Comparison of ENCODE assay signal across 8 cellular contexts in genomic region chr16:29202025-29202632, GRCh38.
DNase-seq lines count a peak whose midpoint lies in the region; ATAC-seq, FAIRE-seq and TF ChIP-seq lines count a peak whose summit lies in the region.
"Not testable (repeated sequence)": the region's sequence is repeated elsewhere in the genome, so short reads cannot be mapped to it uniquely, and the experiment has no call there.

No MANE protein-coding gene starts in this region.

- H3K27me3 Mint-ChIP-seq in H9 (ENCODE audit: low read depth), result peaks cover 56% of the 10 kb centered on the region
- H3K27me3 Mint-ChIP-seq in astrocyte (ENCODE audit: low read depth, unreplicated experiment), result peaks cover 12% of the 10 kb centered on the region
- not testable (repeated sequence) for H3K27me3 Mint-ChIP-seq in osteocyte (ENCODE audit: unreplicated experiment)

- not testable (repeated sequence) for H3K4ac ChIP-seq in H9 (ENCODE audit: low read depth, low read length)

- TF ChIP-seq CTCF in H9 (conservative IDR thresholded peaks at IDR 0.05); astrocyte (IDR thresholded peaks at IDR 0.05; ENCODE audit: insufficient read depth, low read depth, low read length); right atrium auricular region (IDR thresholded peaks at IDR 0.05); lower lobe of right lung (IDR thresholded peaks at IDR 0.05); osteocyte (IDR thresholded peaks at IDR 0.05); spleen (IDR thresholded peaks at IDR 0.05 in 8 of 11, conservative IDR thresholded peaks at IDR 0.05 in 3 of 11): not testable (repeated sequence)

- H4K91ac ChIP-seq in H9 (ENCODE audit: insufficient read length, low read depth, low read length), result not testable (repeated sequence)

- not testable (repeated sequence) for H2BK5ac ChIP-seq in H9 (ENCODE audit: insufficient read length, low read length)

- not testable (repeated sequence) for H2AK5ac ChIP-seq in H9 (ENCODE audit: insufficient read length, low read length)

- not testable (repeated sequence) for H3K23me2 ChIP-seq in H9 (ENCODE audit: insufficient read length, low read depth, low read length, poor library complexity, severe bottlenecking)

- H3K14ac ChIP-seq in H9 (ENCODE audit: insufficient read depth, low read length), result not testable (repeated sequence)

- H4K8ac ChIP-seq in H9 (replicated peaks; ENCODE audit: insufficient read length, low read depth, low read length), result not testable (repeated sequence)

- not testable (repeated sequence) for H3K27ac Mint-ChIP-seq in H9; astrocyte (ENCODE audit: unreplicated experiment)
- peak overlapping the region; percentile 96 for H3K27ac Mint-ChIP-seq in osteocyte (ENCODE audit: unreplicated experiment)

- peak; percentile 56 to 64 for ATAC-seq in lower lobe of right lung
- peak; percentile 65 for ATAC-seq in aorta (ENCODE audit: low FRiP score)

- H3K9me3 Mint-ChIP-seq in H9 (peaks cover 9 to 12% of the 10 kb centered on the region in 2 experiments), astrocyte (ENCODE audit: unreplicated experiment) (peaks cover 11% of the 10 kb centered on the region)
- H3K9me3 Mint-ChIP-seq in osteocyte (ENCODE audit: unreplicated experiment), result not testable (repeated sequence)

- not testable (repeated sequence) for H2BK15ac ChIP-seq in H9 (ENCODE audit: low read depth, low read length)

- H3K4me1 Mint-ChIP-seq in H9 (peaks cover 14 to 20% of the 10 kb centered on the region in 2 experiments), osteocyte (ENCODE audit: unreplicated experiment) (peaks cover 38% of the 10 kb centered on the region)
- H3K4me1 Mint-ChIP-seq in astrocyte (ENCODE audit: low read depth, unreplicated experiment), result not testable (repeated sequence)

- not testable (repeated sequence) for H4K20me1 ChIP-seq in H9 (ENCODE audit: control insufficient read depth, insufficient read depth, insufficient read length); astrocyte (ENCODE audit: insufficient read depth, low read length)

- H3K4me1 ChIP-seq in H9 (ENCODE audit: insufficient read depth, low read length); astrocyte (ENCODE audit: insufficient read depth, low read length); lower lobe of right lung; spleen; aorta (ENCODE audit: control insufficient read depth in 1 of 2, insufficient read depth in 2 of 2, low read length in 2 of 2): not testable (repeated sequence)
- peaks cover 0 to 25% of the 10 kb centered on the region in 2 donors for H3K4me1 ChIP-seq in right atrium auricular region

- not testable (repeated sequence) for FAIRE-seq in astrocyte (lab: Jason Lieb, UNC)

- not testable (repeated sequence) for H3K56ac ChIP-seq in H9 (ENCODE audit: insufficient read length, low read depth, low read length)

- H3K4me3 ChIP-seq in astrocyte (ENCODE audit: insufficient read depth, low read depth, low read length); right atrium auricular region; lower lobe of right lung; spleen; aorta (ENCODE audit: low read length in 2 of 2): not testable (repeated sequence)

- not testable (repeated sequence) for TF ChIP-seq POLR2A in spleen (IDR thresholded peaks at IDR 0.05)

- not testable (repeated sequence) for H3K27ac ChIP-seq in H9 (ENCODE audit: insufficient read length, low read depth, low read length); astrocyte (ENCODE audit: low read depth, low read length); lower lobe of right lung; spleen; aorta (ENCODE audit: low read depth in 1 of 2, low read length in 2 of 2)
- peak overlapping the region; percentile 81 to 83 for H3K27ac ChIP-seq in right atrium auricular region

- H3T11ph ChIP-seq in H9 (ENCODE audit: low read length), result not testable (repeated sequence)

- H2BK120ac ChIP-seq in H9 (ENCODE audit: low read depth, low read length, poor library complexity, severe bottlenecking), result not testable (repeated sequence)

- H3K9me3 ChIP-seq in H9 (ENCODE audit: control insufficient read depth, low read depth, low read length); astrocyte (ENCODE audit: insufficient read depth, low read depth, low read length); right atrium auricular region; lower lobe of right lung; aorta (ENCODE audit: control insufficient read depth, low read length): not testable (repeated sequence)
- peaks cover 0 to 11% (median 6%) of the 10 kb centered on the region in 8 donors for H3K9me3 ChIP-seq in spleen

- not testable (repeated sequence) for H3K79me2 ChIP-seq in H9 (ENCODE audit: insufficient read depth, low read length); astrocyte (ENCODE audit: insufficient read depth, low read length)

- DNase-seq in H9 (peak; percentile 9), astrocyte (ENCODE audit: low read depth) (peak; percentile 38), fibroblast of gingiva (ENCODE audit: low read depth) (peak; percentile 18), right atrium auricular region (ENCODE audit: low spot score) (peak; percentile 70), spleen (peak; percentile 18), aorta (peak in 1 of 2 donors; percentile 63)
- not testable (repeated sequence) for DNase-seq in lower lobe of right lung; osteocyte (ENCODE audit: extremely low spot score, unreplicated experiment)

- intact Hi-C loops in lower lobe of right lung (cut with DNase I); spleen (cut with DNase I; ENCODE audit: low total_unique reads); aorta (cut with DNase I): not testable (repeated sequence)

- H3K23ac ChIP-seq in H9 (ENCODE audit: insufficient read length, low read depth, low read length), result not testable (repeated sequence)

- H2AFZ ChIP-seq in H9 (ENCODE audit: low read length); astrocyte (ENCODE audit: low read depth, low read length): not testable (repeated sequence)

- H3K79me1 ChIP-seq in H9 (ENCODE audit: insufficient read depth, low read depth, low read length, poor library complexity, severe bottlenecking), result not testable (repeated sequence)

- H3K27me3 ChIP-seq in H9 (ENCODE audit: insufficient read depth, low read length); astrocyte (ENCODE audit: insufficient read depth, low read length); right atrium auricular region; lower lobe of right lung (ENCODE audit: low read depth); spleen (replicated peaks in 1 of 7); aorta (ENCODE audit: control insufficient read depth in 1 of 2, insufficient read depth in 2 of 2, low read length in 1 of 2): not testable (repeated sequence)

- H2BK12ac ChIP-seq in H9 (ENCODE audit: insufficient read length, low read depth, low read length), result not testable (repeated sequence)

- not testable (repeated sequence) for H4K5ac ChIP-seq in H9 (ENCODE audit: insufficient read length, low read depth, low read length)

- not testable (repeated sequence) for H3K4me3 Mint-ChIP-seq in H9; astrocyte (ENCODE audit: unreplicated experiment); osteocyte (ENCODE audit: unreplicated experiment)

- not testable (repeated sequence) for H3K18ac ChIP-seq in H9 (ENCODE audit: insufficient read length, low read depth, low read length)

- H3K36me3 ChIP-seq in astrocyte (ENCODE audit: insufficient read depth, low read length); right atrium auricular region; lower lobe of right lung; spleen; aorta (ENCODE audit: control insufficient read depth in 1 of 2, insufficient read depth in 2 of 2, low read length in 1 of 2): not testable (repeated sequence)

- no CpG with 5 or more reads among the region's 8 CpGs for WGBS in H9 (ENCODE audit: extremely low coverage, insufficient read length, low lambda C conversion rate)
- 65 to 84% (median 73%) methylated on average over 7 to 8 of the region's 8 CpGs for WGBS in spleen, 5 donors
- WGBS in aorta, 2 donors, result 61 to 85% methylated on average over 8 of the region's 8 CpGs

- not testable (repeated sequence) for H2BK20ac ChIP-seq in H9 (ENCODE audit: low read depth, low read length, poor library complexity, severe bottlenecking)

- H3K36me3 Mint-ChIP-seq in H9 (ENCODE audit: insufficient read depth in 1 of 3, low read depth in 3 of 3); astrocyte (ENCODE audit: low read depth, unreplicated experiment); osteocyte (ENCODE audit: unreplicated experiment): not testable (repeated sequence)

- not testable (repeated sequence) for H3K4me2 ChIP-seq in H9 (ENCODE audit: insufficient read depth, insufficient read length, low read length); astrocyte (ENCODE audit: low read length)

- H3K9ac ChIP-seq in H9 (ENCODE audit: extremely low read depth, insufficient read length, low read length); astrocyte (ENCODE audit: low read length): not testable (repeated sequence)
